ENCODE assay signal across 10 cellular contexts in genomic region chr2:95346738-95347671, GRCh38. TPM values are rescaled to one million over a fixed set of nuclear protein-coding genes. Genes with fewer than 3 reads are reported as not detected.
DNase-seq lines count a peak whose midpoint lies in the region; ATAC-seq and FAIRE-seq lines count a peak whose summit lies in the region.
"Had no signal": no experiment of that assay in that cellular context is flagged by ENCODE, and none has a peak within 500 bp of the region (broad histone marks: within the 10 kb centered on the region; RNA-seq: fewer than 3 reads in every experiment).

No MANE protein-coding gene starts in this region.

- ATAC-seq in HG02973 (IDR thresholded peaks at IDR 0.05; ENCODE audit: unreplicated experiment) (no peak), GM18873 (IDR thresholded peaks at IDR 0.05; ENCODE audit: low FRiP score, unreplicated experiment) (no peak)

- no peaks in the 10 kb centered on the region for H3K36me3 Mint-ChIP-seq in activated naive CD4-positive, alpha-beta T cell treated with anti-CD3 and anti-CD28 coated beads, Interleukin-2, amount 10 ng/mL, durations not matched to agents 7 days and 5 days

- CTCF ChIA-PET in activated naive CD4-positive, alpha-beta T cell treated with anti-CD3 and anti-CD28 coated beads, Interleukin-2, amount 10 ng/mL, durations not matched to agents 7 days and 5 days (lab: Charles Lee): no interaction called here

- no peaks in the 10 kb centered on the region for H3K9me3 Mint-ChIP-seq in activated naive CD4-positive, alpha-beta T cell treated with anti-CD3 and anti-CD28 coated beads, Interleukin-2, amount 10 ng/mL, durations not matched to agents 7 days and 5 days

- H3K27me3 Mint-ChIP-seq in activated naive CD4-positive, alpha-beta T cell treated with anti-CD3 and anti-CD28 coated beads, Interleukin-2, amount 10 ng/mL, durations not matched to agents 7 days and 5 days: peaks cover 82% of the 10 kb centered on the region

- H3K27ac Mint-ChIP-seq in activated naive CD4-positive, alpha-beta T cell treated with anti-CD3 and anti-CD28 coated beads, Interleukin-2, amount 10 ng/mL, durations not matched to agents 7 days and 5 days: no peak overlapping the region

- H3K4me3 Mint-ChIP-seq in activated naive CD4-positive, alpha-beta T cell treated with anti-CD3 and anti-CD28 coated beads, Interleukin-2, amount 10 ng/mL, durations not matched to agents 7 days and 5 days: peak overlapping the region; percentile 41

- H3K4me1 Mint-ChIP-seq in activated naive CD4-positive, alpha-beta T cell treated with anti-CD3 and anti-CD28 coated beads, Interleukin-2, amount 10 ng/mL, durations not matched to agents 7 days and 5 days: peaks cover 7% of the 10 kb centered on the region

- no peak for FAIRE-seq in urothelium cell line (lab: Jason Lieb, UNC)
- FAIRE-seq: bronchial epithelial cell, G401.6 had no signal

- DNase-seq in activated naive CD4-positive, alpha-beta T cell treated with anti-CD3 and anti-CD28 coated beads, Interleukin-2, amount 10 ng/mL, durations not matched to agents 7 days and 5 days: no peak
- DNase-seq in activated naive CD4-positive, alpha-beta T cell (lab: John Stamatoyannopoulos, UW): no peak
- DNase-seq in ecto neural progenitor cell (ENCODE audit: low spot score) (peak; percentile 62), mesenteric fat pad (ENCODE audit: low spot score) (peak; percentile 84), urothelium cell line (ENCODE audit: low spot score) (peak; percentile 71), NCI-H748 treated with DMSO at 0.1 percent for 48 hours (lab: John Stamatoyannopoulos, UW) (no peak)

RNA-seq across cellular contexts. Expression of gene KCNIP3, which starts 49.9 kb away (rescaled TPM):
- 3.8 TPM for total RNA-seq in mesenteric fat pad

RNA-seq across cellular contexts. Expression of gene FAHD2A, which starts 55.5 kb away (rescaled TPM):
- 18.5 TPM for total RNA-seq in mesenteric fat pad

Comparison
In these comparisons a context has a peak if more than half of its experiments do, and no peak if none do; other contexts are left out.
1. DNase-seq: peak in ecto neural progenitor cell (single experiment), mesenteric fat pad (single experiment) and urothelium cell line (single experiment); none in activated naive CD4-positive, alpha-beta T cell treated with anti-CD3 and anti-CD28 coated beads, Interleukin-2, amount 10 ng/mL, durations not matched to agents 7 days and 5 days (single experiment), activated naive CD4-positive, alpha-beta T cell (0 of 4) and NCI-H748 treated with DMSO at 0.1 percent for 48 hours (single experiment).